Comparison of ENCODE assay signal across 8 cellular contexts in the genomic region with DNA sequence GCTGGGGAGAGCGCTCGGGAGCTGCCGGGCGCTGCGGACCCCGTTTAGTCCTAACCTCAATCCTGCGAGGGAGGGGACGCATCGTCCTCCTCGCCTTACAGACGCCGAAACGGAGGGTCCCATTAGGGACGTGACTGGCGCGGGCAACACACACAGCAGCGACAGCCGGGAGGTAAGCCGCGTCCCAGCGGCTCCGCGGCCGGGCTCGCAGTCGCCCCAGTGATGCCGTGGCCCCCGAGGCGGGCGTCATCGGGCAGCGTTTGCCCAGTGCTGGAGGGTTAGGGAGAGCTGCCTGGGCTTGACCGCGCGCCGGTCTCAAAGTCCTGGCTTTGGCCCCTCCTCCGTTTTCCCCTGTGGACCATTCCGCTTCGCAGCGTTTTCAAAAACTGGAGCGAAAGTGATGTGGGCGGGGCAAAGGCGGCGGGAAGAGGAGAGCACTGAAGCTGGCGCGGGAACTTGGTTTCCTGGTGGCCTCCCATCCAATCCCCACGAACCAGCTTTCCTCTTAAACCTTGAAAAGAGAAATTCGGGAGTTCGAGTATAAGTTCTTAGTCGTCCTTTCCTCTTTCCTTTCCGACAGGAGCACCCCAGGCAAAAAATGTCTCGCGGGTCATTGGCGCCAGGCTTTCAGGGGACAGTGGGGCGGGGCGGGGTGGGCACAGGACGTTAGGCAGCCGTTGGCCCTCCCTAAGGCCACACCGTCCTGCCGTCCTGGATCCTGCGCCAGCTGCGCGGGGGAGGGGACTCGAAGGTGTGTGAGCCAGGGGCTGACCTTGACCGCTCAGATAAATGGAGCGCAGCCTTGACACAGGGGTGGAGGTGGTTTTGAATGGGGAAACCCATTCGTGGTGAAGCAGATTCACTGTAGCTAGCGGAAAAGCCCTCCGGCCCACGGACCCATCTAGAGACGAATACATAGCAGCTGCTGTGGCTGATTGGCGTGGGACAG. TPM values are rescaled to one million over a fixed set of nuclear protein-coding genes. Genes with fewer than 3 reads are reported as not detected.
DNase-seq lines count a peak whose midpoint lies in the region; TF ChIP-seq lines count a peak whose summit lies in the region.

No MANE protein-coding gene starts in this region.

- no peak for TF ChIP-seq CTCF in GM06990 (IDR thresholded peaks at IDR 0.05; ENCODE audit: insufficient read depth, low read length, poor library complexity, severe bottlenecking)
- no peak for TF ChIP-seq CTCF in Loucy (conservative IDR thresholded peaks at IDR 0.05; ENCODE audit: low read length)
- no peak for TF ChIP-seq CTCF in RWPE1 (conservative IDR thresholded peaks at IDR 0.05; ENCODE audit: low read depth)
- TF ChIP-seq CTCF in glutamatergic neuron (IDR thresholded peaks at IDR 0.05; ENCODE audit: partially characterized antibody, unreplicated experiment), result no peak
- no peak for TF ChIP-seq CTCF in tibial nerve (IDR thresholded peaks at IDR 0.05)

- H3K36me3 Mint-ChIP-seq in activated naive CD4-positive, alpha-beta T cell treated with anti-CD3 and anti-CD28 coated beads, Interleukin-2, amount 50 U/mL, for 24 hours, result peaks cover 3% of the 10 kb centered on the region
- H3K36me3 Mint-ChIP-seq in glutamatergic neuron (ENCODE audit: unreplicated experiment), result peaks cover 9% of the 10 kb centered on the region

- POLR2A ChIA-PET in RWPE1 (lab: Yijun Ruan, JAX; ENCODE audit: low non-redundant PET), result interaction anchor here (0.5 kb wide), 1 partner anchor 159 kb away, joined by 3 read pairs; no protein-coding TSS in a partner anchor

- peak overlapping the region; percentile 4 for H3K27ac Mint-ChIP-seq in activated naive CD4-positive, alpha-beta T cell treated with anti-CD3 and anti-CD28 coated beads, Interleukin-2, amount 50 U/mL, for 24 hours
- H3K27ac Mint-ChIP-seq in glutamatergic neuron (ENCODE audit: unreplicated experiment), result no peak overlapping the region

- H3K27me3 Mint-ChIP-seq in activated naive CD4-positive, alpha-beta T cell treated with anti-CD3 and anti-CD28 coated beads, Interleukin-2, amount 50 U/mL, for 24 hours, result peaks cover 16% of the 10 kb centered on the region
- H3K27me3 Mint-ChIP-seq in glutamatergic neuron (ENCODE audit: unreplicated experiment), result no peaks in the 10 kb centered on the region

- peak overlapping the region; percentile 99 for H3K27ac ChIP-seq in RWPE1
- H3K27ac ChIP-seq in tibial nerve, result peak overlapping the region in 1 of 4 donors; percentile 50

- DNase-seq in GM06990 (ENCODE audit: extremely low read depth, insufficient read length), result peak; percentile 84
- DNase-seq in HCEC 1CT, result peak; percentile 87
- peak; percentile 96 for DNase-seq in RWPE1 (ENCODE audit: low spot score)
- DNase-seq in glutamatergic neuron, result peak; percentile 89
- peak; percentile 10 to 87 (median 69) for DNase-seq in nucleus accumbens (lab: John Stamatoyannopoulos, UW)
- peak; percentile 56 to 70 for DNase-seq in tibial nerve (ENCODE audit: low spot score in 2 of 2)

- peak overlapping the region; percentile 88 for H3K4me3 Mint-ChIP-seq in activated naive CD4-positive, alpha-beta T cell treated with anti-CD3 and anti-CD28 coated beads, Interleukin-2, amount 50 U/mL, for 24 hours
- H3K4me3 Mint-ChIP-seq in glutamatergic neuron (ENCODE audit: unreplicated experiment), result peak overlapping the region; percentile 86

- no peaks in the 10 kb centered on the region for H3K9me3 ChIP-seq in Loucy (ENCODE audit: insufficient read depth, low read depth, low read length)
- peaks cover 0 to 4% (median 0%) of the 10 kb centered on the region in 4 donors for H3K9me3 ChIP-seq in tibial nerve

- H3K9me3 Mint-ChIP-seq in activated naive CD4-positive, alpha-beta T cell treated with anti-CD3 and anti-CD28 coated beads, Interleukin-2, amount 50 U/mL, for 24 hours, result no peaks in the 10 kb centered on the region
- H3K9me3 Mint-ChIP-seq in glutamatergic neuron (ENCODE audit: unreplicated experiment), result no peaks in the 10 kb centered on the region

- no peaks in the 10 kb centered on the region for H3F3A ChIP-seq in Loucy (ENCODE audit: low read depth)

- H3K79me2 ChIP-seq in Loucy (ENCODE audit: insufficient read depth, low read length), result peaks cover 75% of the 10 kb centered on the region

- H3K4me1 ChIP-seq in Loucy (ENCODE audit: insufficient read depth, low read length, poor library complexity, severe bottlenecking) (peaks cover 48% of the 10 kb centered on the region), tibial nerve (peaks cover 0 to 19% (median 3%) of the 10 kb centered on the region in 4 donors)

- H3K36me3 ChIP-seq in GM06990 (ENCODE audit: control insufficient read depth, insufficient read depth, low read length) (peaks cover 12% of the 10 kb centered on the region), Loucy (ENCODE audit: insufficient read depth, low read length) (peaks cover 36% of the 10 kb centered on the region), tibial nerve (no peaks in the 10 kb centered on the region)

- peaks cover 22% of the 10 kb centered on the region for H4K20me1 ChIP-seq in Loucy (ENCODE audit: insufficient read depth, low read length, poor library complexity, severe bottlenecking)

- no peaks in the 10 kb centered on the region for H3K27me3 ChIP-seq in GM06990 (replicated peaks; ENCODE audit: control insufficient read depth, insufficient read depth, low read length)
- H3K27me3 ChIP-seq in Loucy (ENCODE audit: insufficient read depth, low read length, poor library complexity, severe bottlenecking), result peaks cover 6% of the 10 kb centered on the region
- peaks cover 0 to 46% of the 10 kb centered on the region in 2 donors for H3K27me3 ChIP-seq in tibial nerve

- H3K9me2 ChIP-seq in Loucy (replicated peaks; ENCODE audit: low read depth, low read length), result no peaks in the 10 kb centered on the region

- peak overlapping the region; percentile 69 for H2AFZ ChIP-seq in Loucy (ENCODE audit: low read length)

- CTCF ChIA-PET in RWPE1 (lab: Yijun Ruan, JAX), result interaction anchor here (0.7 to 2.0 kb wide), 3 partner anchors 34 to 563 kb away, joined by 3 to 13 read pairs (median 3); partner anchors contain the start of gene YES1

- TF ChIP-seq POLR2A in tibial nerve (IDR thresholded peaks at IDR 0.05), result no peak

- peak overlapping the region; percentile 95 for H3K4me2 ChIP-seq in Loucy (ENCODE audit: low read depth, low read length, poor library complexity, severe bottlenecking)

- WGBS in tibial nerve, 2 donors, result 2 to 3% methylated on average over 48 to 65 of the region's 72 CpGs

- peak overlapping the region; percentile 100 for H3K9ac ChIP-seq in Loucy (ENCODE audit: low read depth, low read length, poor library complexity, severe bottlenecking)

- H3K4me3 ChIP-seq in GM06990 (replicated peaks; ENCODE audit: low read depth, low read length) (peak overlapping the region; percentile 90), Loucy (ENCODE audit: low read length, poor library complexity, severe bottlenecking) (peak overlapping the region; percentile 97), tibial nerve (peak overlapping the region; percentile 43 to 64 (median 61))

- TF ChIP-seq EP300 in tibial nerve (IDR thresholded peaks at IDR 0.05), result no peak

- H3K4me1 Mint-ChIP-seq in activated naive CD4-positive, alpha-beta T cell treated with anti-CD3 and anti-CD28 coated beads, Interleukin-2, amount 50 U/mL, for 24 hours, result peaks cover 7% of the 10 kb centered on the region
- no peaks in the 10 kb centered on the region for H3K4me1 Mint-ChIP-seq in glutamatergic neuron (ENCODE audit: low read depth, unreplicated experiment)

RNA-seq across cellular contexts. Expression of gene TYMS, which starts 0.8 kb away (rescaled TPM):
- 15.5 TPM for total RNA-seq in glutamatergic neuron (ENCODE audit: unreplicated experiment)
- 1 to 10 TPM in 1 of 4 donors, under 1 TPM in 2, not detected in 1; 0.84 to 4.2 (median 0.90) TPM for total RNA-seq in tibial nerve

RNA-seq across cellular contexts. Expression of gene ENOSF1, which starts 54.2 kb away (rescaled TPM):
- total RNA-seq in glutamatergic neuron (ENCODE audit: unreplicated experiment), result 9.7 TPM
- 10 to 100 TPM; 37.0 to 86.9 (median 47.3) TPM for total RNA-seq in tibial nerve
